In genomic region chr14:99258884-99259283, GRCh38 we compare ENCODE assay signal across 1 cellular context.
TF ChIP-seq lines count a peak whose summit lies in the region.

No MANE protein-coding gene starts in this region.

TF ChIP-seq in GM23338, 12 proteins besides CTCF, POLR2A, EP300 and RAD21 (continued from another document):
- TF ChIP-seq EZH2phosphoT487 (IDR thresholded peaks at IDR 0.05; ENCODE audit: unreplicated experiment) (no peak), POLR2AphosphoS5 (IDR thresholded peaks at IDR 0.05; ENCODE audit: low read depth) (no peak), EZH2 (IDR thresholded peaks at IDR 0.05; ENCODE audit: low read depth, unreplicated experiment) (no peak), CREB1 (CRISPR knock-in tag; IDR thresholded peaks at IDR 0.05; ENCODE audit: low read depth) (no peak), JUNB (IDR thresholded peaks at IDR 0.05; ENCODE audit: unreplicated experiment) (no peak), ZNF462 (CRISPR knock-in tag; IDR thresholded peaks at IDR 0.05) (no peak), ZNF114 (CRISPR knock-in tag; IDR thresholded peaks at IDR 0.05) (no peak)
